Comparison of ENCODE assay signal across 18 cellular contexts in genomic region chr17:73522696-73523095, GRCh38.
DNase-seq lines count a peak whose midpoint lies in the region; ATAC-seq and TF ChIP-seq lines count a peak whose summit lies in the region.
"Had no signal": no experiment of that assay in that cellular context is flagged by ENCODE, and none has a peak within 500 bp of the region (broad histone marks: within the 10 kb centered on the region; RNA-seq: fewer than 3 reads in every experiment).

No MANE protein-coding gene starts in this region.

- H3K9me3 ChIP-seq in right atrium auricular region (no peaks in the 10 kb centered on the region), osteoblast (ENCODE audit: low read depth, low read length) (no peaks in the 10 kb centered on the region), spleen (no peaks in the 10 kb centered on the region)
- H3K9me3 ChIP-seq: A549; BLaER1 treated with 17β-estradiol and CSF1 and Interleukin-3, amounts not matched to agents 10 nM and 100 nM; Caco-2 had no signal

- H3K4me1 ChIP-seq in right atrium auricular region (no peaks in the 10 kb centered on the region), osteoblast (ENCODE audit: insufficient read depth, low read length) (no peaks in the 10 kb centered on the region), spleen (peaks cover 0 to 10% (median 0%) of the 10 kb centered on the region in 6 donors)
- H3K4me1 ChIP-seq: A549, Caco-2 had no signal

- H3K36me3 ChIP-seq in right atrium auricular region (no peaks in the 10 kb centered on the region), osteoblast (ENCODE audit: insufficient read depth, low read length) (no peaks in the 10 kb centered on the region), spleen (no peaks in the 10 kb centered on the region)
- H3K36me3 ChIP-seq: BLaER1 treated with 17β-estradiol and CSF1 and Interleukin-3, amounts not matched to agents 10 nM and 100 nM had no signal

- DNase-seq in Right ventricle myocardium inferior (ENCODE audit: missing footprints) (peak; percentile 43), right atrium auricular region (ENCODE audit: low spot score) (no peak), osteoblast (ENCODE audit: insufficient read length, low spot score, missing footprints) (peak; percentile 71), spleen (peak; percentile 64), NCI-H524 treated with DMSO at 0.1 percent for 48 hours (lab: John Stamatoyannopoulos, UW) (no peak), NCI-H2171 treated with DMSO at 0.1 percent for 48 hours (lab: John Stamatoyannopoulos, UW) (no peak)
- no peak for DNase-seq in stimulated activated CD4-positive, alpha-beta T cell treated with anti-CD3 and anti-CD28 coated beads, Interleukin-4, amount 100 ng/mL, for 24 hours
- DNase-seq: AML-193; Caco-2; Calu3; CD4-positive, alpha-beta T cell; CD8-positive, alpha-beta T cell; DMS79 treated with DMSO at 0.1 percent for 48 hours; GF-D8 had no signal

- ATAC-seq in Right ventricle myocardium inferior = no peak
- ATAC-seq: A549; CD8-positive, alpha-beta T cell had no signal

- H3K27me3 ChIP-seq in right atrium auricular region = no peaks in the 10 kb centered on the region
- H3K27me3 ChIP-seq in osteoblast (ENCODE audit: insufficient read depth, low read length) = no peaks in the 10 kb centered on the region
- H3K27me3 ChIP-seq in spleen (replicated peaks in 1 of 7) = no peaks in the 10 kb centered on the region
- H3K27me3 ChIP-seq: BLaER1 treated with 17β-estradiol and CSF1 and Interleukin-3, amounts not matched to agents 10 nM and 100 nM had no signal

- no peaks in the 10 kb centered on the region for H3K79me2 ChIP-seq in osteoblast (ENCODE audit: insufficient read depth, low read length)

- intact Hi-C loops in Right ventricle myocardium inferior (cut with DNase I) = no loop called here
- intact Hi-C loops in spleen (cut with DNase I; ENCODE audit: low total_unique reads) = no loop called here

- H4K20me1 ChIP-seq in osteoblast (ENCODE audit: insufficient read depth, low read length) = no peaks in the 10 kb centered on the region

- TF ChIP-seq POLR2A in spleen (IDR thresholded peaks at IDR 0.05) = no peak

- H2AFZ ChIP-seq in osteoblast (ENCODE audit: low read length) = no peak overlapping the region

- H3K4me3 ChIP-seq in right atrium auricular region = no peak overlapping the region
- H3K4me3 ChIP-seq in osteoblast (ENCODE audit: insufficient read depth, low read length) = no peak overlapping the region
- H3K4me3 ChIP-seq in spleen = no peak overlapping the region
- H3K4me3 ChIP-seq: A549; BLaER1 treated with 17β-estradiol and CSF1 and Interleukin-3, amounts not matched to agents 10 nM and 100 nM had no signal

- 80 to 88% (median 86%) methylated on average over 5 of the region's 5 CpGs for WGBS in spleen, 5 donors

- no peak overlapping the region for H3K27ac ChIP-seq in right atrium auricular region
- H3K27ac ChIP-seq in osteoblast (ENCODE audit: low read depth, low read length) = no peak overlapping the region
- no peak overlapping the region for H3K27ac ChIP-seq in spleen
- H3K27ac ChIP-seq: 22Rv1; A549; BLaER1 treated with 17β-estradiol and CSF1 and Interleukin-3, amounts not matched to agents 10 nM and 100 nM; C4-2B had no signal

- TF ChIP-seq CTCF in right atrium auricular region (IDR thresholded peaks at IDR 0.05) (no peak), osteoblast (IDR thresholded peaks at IDR 0.05; ENCODE audit: extremely low read depth, low read depth, low read length) (no peak), spleen (IDR thresholded peaks at IDR 0.05 in 8 of 11, conservative IDR thresholded peaks at IDR 0.05 in 3 of 11) (no peak)

- no peak overlapping the region for H3K4me2 ChIP-seq in osteoblast (ENCODE audit: insufficient read depth, low read length)
- H3K4me2 ChIP-seq: A549; BLaER1 treated with 17β-estradiol and CSF1 and Interleukin-3, amounts not matched to agents 10 nM and 100 nM had no signal

Comparison
In these comparisons a context has a peak if more than half of its experiments do, and no peak if none do; other contexts are left out.
1. DNase-seq: peak in Right ventricle myocardium inferior (single experiment), osteoblast (single experiment) and spleen (single experiment); none in right atrium auricular region (single experiment), stimulated activated CD4-positive, alpha-beta T cell treated with anti-CD3 and anti-CD28 coated beads, Interleukin-4, amount 100 ng/mL, for 24 hours (single experiment), NCI-H524 treated with DMSO at 0.1 percent for 48 hours (single experiment) and NCI-H2171 treated with DMSO at 0.1 percent for 48 hours (single experiment).